ENCODE assay signal across 1 cellular context in genomic region chr6:158762787-158763439, GRCh38.
A peak's percentile ranks its signal among the peaks of the same experiment; 100 is the strongest.
TF ChIP-seq lines count a peak whose summit lies in the region.

No MANE protein-coding gene starts in this region.

TF ChIP-seq in K562, 482 proteins besides CTCF, POLR2A, EP300 and RAD21 (continued from another document):
- TF ChIP-seq, protein P1, sequence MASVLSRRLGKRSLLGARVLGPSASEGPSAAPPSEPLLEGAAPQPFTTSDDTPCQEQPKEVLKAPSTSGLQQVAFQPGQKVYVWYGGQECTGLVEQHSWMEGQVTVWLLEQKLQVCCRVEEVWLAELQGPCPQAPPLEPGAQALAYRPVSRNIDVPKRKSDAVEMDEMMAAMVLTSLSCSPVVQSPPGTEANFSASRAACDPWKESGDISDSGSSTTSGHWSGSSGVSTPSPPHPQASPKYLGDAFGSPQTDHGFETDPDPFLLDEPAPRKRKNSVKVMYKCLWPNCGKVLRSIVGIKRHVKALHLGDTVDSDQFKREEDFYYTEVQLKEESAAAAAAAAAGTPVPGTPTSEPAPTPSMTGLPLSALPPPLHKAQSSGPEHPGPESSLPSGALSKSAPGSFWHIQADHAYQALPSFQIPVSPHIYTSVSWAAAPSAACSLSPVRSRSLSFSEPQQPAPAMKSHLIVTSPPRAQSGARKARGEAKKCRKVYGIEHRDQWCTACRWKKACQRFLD (CRISPR knock-in tag; IDR thresholded peaks at IDR 0.05) = peak; percentile 68; the same call in 1 of the 2 replicates
- TF ChIP-seq, protein P2, sequence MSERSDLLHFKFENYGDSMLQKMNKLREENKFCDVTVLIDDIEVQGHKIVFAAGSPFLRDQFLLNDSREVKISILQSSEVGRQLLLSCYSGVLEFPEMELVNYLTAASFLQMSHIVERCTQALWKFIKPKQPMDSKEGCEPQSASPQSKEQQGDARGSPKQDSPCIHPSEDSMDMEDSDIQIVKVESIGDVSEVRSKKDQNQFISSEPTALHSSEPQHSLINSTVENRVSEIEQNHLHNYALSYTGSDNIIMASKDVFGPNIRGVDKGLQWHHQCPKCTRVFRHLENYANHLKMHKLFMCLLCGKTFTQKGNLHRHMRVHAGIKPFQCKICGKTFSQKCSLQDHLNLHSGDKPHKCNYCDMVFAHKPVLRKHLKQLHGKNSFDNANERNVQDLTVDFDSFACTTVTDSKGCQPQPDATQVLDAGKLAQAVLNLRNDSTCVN (CRISPR knock-in tag; IDR thresholded peaks at IDR 0.05) = no peak
- no peak for TF ChIP-seq THAP7 (CRISPR knock-in tag; IDR thresholded peaks at IDR 0.05)
- TF ChIP-seq NRF1 (conservative IDR thresholded peaks at IDR 0.05 in 1 of 2, IDR thresholded peaks at IDR 0.05 in 1 of 2) = peak; percentile 20; a peak in 1 of 4 replicates
- no peak for TF ChIP-seq PCBP1 (IDR thresholded peaks at IDR 0.05; ENCODE audit: low read depth, low read length, poor library complexity, severe bottlenecking)
- TF ChIP-seq KDM5B (IDR thresholded peaks at IDR 0.05; ENCODE audit: insufficient replicate concordance, low read depth, low read length) = no peak
- no peak for TF ChIP-seq RBM22 (IDR thresholded peaks at IDR 0.05; ENCODE audit: low read depth, low read length, poor library complexity, severe bottlenecking)
- TF ChIP-seq ILK (tag; IDR thresholded peaks at IDR 0.05; ENCODE audit: borderline replicate concordance, low read depth) = no peak
- TF ChIP-seq ARNT (IDR thresholded peaks at IDR 0.05) = peak; percentile 39 to 56; a peak in 2 of 4 replicates
- TF ChIP-seq ZNF23 (CRISPR knock-in tag; IDR thresholded peaks at IDR 0.05) = no peak
- TF ChIP-seq ZNF785 (CRISPR knock-in tag; IDR thresholded peaks at IDR 0.05) = no peak
- no peak for TF ChIP-seq CGGBP1 (CRISPR knock-in tag; IDR thresholded peaks at IDR 0.05)
- TF ChIP-seq REST (CRISPR knock-in tag; IDR thresholded peaks at IDR 0.05; ENCODE audit: low read depth) = no peak
- no peak for TF ChIP-seq ZNF408 (CRISPR knock-in tag; IDR thresholded peaks at IDR 0.05; ENCODE audit: low read depth)
- TF ChIP-seq ZNF354B (CRISPR knock-in tag; IDR thresholded peaks at IDR 0.05) = peak; percentile 28; the same call in 1 of the 2 replicates
- TF ChIP-seq ZBTB9 (CRISPR knock-in tag; IDR thresholded peaks at IDR 0.05) = peak; percentile 90
- TF ChIP-seq, protein P3, sequence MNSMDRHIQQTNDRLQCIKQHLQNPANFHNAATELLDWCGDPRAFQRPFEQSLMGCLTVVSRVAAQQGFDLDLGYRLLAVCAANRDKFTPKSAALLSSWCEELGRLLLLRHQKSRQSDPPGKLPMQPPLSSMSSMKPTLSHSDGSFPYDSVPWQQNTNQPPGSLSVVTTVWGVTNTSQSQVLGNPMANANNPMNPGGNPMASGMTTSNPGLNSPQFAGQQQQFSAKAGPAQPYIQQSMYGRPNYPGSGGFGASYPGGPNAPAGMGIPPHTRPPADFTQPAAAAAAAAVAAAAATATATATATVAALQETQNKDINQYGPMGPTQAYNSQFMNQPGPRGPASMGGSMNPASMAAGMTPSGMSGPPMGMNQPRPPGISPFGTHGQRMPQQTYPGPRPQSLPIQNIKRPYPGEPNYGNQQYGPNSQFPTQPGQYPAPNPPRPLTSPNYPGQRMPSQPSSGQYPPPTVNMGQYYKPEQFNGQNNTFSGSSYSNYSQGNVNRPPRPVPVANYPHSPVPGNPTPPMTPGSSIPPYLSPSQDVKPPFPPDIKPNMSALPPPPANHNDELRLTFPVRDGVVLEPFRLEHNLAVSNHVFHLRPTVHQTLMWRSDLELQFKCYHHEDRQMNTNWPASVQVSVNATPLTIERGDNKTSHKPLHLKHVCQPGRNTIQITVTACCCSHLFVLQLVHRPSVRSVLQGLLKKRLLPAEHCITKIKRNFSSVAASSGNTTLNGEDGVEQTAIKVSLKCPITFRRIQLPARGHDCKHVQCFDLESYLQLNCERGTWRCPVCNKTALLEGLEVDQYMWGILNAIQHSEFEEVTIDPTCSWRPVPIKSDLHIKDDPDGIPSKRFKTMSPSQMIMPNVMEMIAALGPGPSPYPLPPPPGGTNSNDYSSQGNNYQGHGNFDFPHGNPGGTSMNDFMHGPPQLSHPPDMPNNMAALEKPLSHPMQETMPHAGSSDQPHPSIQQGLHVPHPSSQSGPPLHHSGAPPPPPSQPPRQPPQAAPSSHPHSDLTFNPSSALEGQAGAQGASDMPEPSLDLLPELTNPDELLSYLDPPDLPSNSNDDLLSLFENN (IDR thresholded peaks at IDR 0.05; ENCODE audit: low read depth in 2 of 2, low read length in 2 of 2) = peak in 1 of 2 experiments; percentile 85; a peak in 1 of 4 replicates
- no peak for TF ChIP-seq SIRT6 (IDR thresholded peaks at IDR 0.05; ENCODE audit: low read depth, low read length)
- no peak; the same call in 1 of the 2 replicates for TF ChIP-seq ZNF311 (CRISPR knock-in tag; IDR thresholded peaks at IDR 0.05)
- TF ChIP-seq MEIS2 (IDR thresholded peaks at IDR 0.05; ENCODE audit: partially characterized antibody) = peak; percentile 34
- no peak; the same call in 1 of the 2 replicates for TF ChIP-seq ZNF134 (CRISPR knock-in tag; conservative IDR thresholded peaks at IDR 0.05)
- peak; percentile 94 for TF ChIP-seq MTA2 (IDR thresholded peaks at IDR 0.05; ENCODE audit: low read depth)
- TF ChIP-seq MLX (CRISPR knock-in tag; conservative IDR thresholded peaks at IDR 0.05) = 0 out of 4 replicates have a peak, but pooled peaks have one; percentile 51 to 76
- no peak for TF ChIP-seq TCF7L2 (IDR thresholded peaks at IDR 0.05; ENCODE audit: low read depth, low read length)
- no peak for TF ChIP-seq ESRRB (CRISPR knock-in tag; IDR thresholded peaks at IDR 0.05; ENCODE audit: borderline replicate concordance)
- TF ChIP-seq ARID2 (IDR thresholded peaks at IDR 0.05) = no peak
- TF ChIP-seq KDM1A (IDR thresholded peaks at IDR 0.05) = peak; percentile 79 to 92
- peak; percentile 89 for TF ChIP-seq ZEB2 (IDR thresholded peaks at IDR 0.05)
- TF ChIP-seq SMARCA5 (IDR thresholded peaks at IDR 0.05) = no peak
- TF ChIP-seq NR2C1 (IDR thresholded peaks at IDR 0.05) = peak; percentile 45; the same call in 1 of the 2 replicates
- TF ChIP-seq NR2C1 (tag; IDR thresholded peaks at IDR 0.05) = peak; percentile 56; the same call in 1 of the 2 replicates
- no peak for TF ChIP-seq RFX5 (IDR thresholded peaks at IDR 0.05; ENCODE audit: low read depth, low read length)
- TF ChIP-seq PHB2 (IDR thresholded peaks at IDR 0.05; ENCODE audit: low read depth) = peak; percentile 88
- TF ChIP-seq RBM15 (IDR thresholded peaks at IDR 0.05; ENCODE audit: insufficient read depth, low read length) = no peak
- TF ChIP-seq, protein P4, sequence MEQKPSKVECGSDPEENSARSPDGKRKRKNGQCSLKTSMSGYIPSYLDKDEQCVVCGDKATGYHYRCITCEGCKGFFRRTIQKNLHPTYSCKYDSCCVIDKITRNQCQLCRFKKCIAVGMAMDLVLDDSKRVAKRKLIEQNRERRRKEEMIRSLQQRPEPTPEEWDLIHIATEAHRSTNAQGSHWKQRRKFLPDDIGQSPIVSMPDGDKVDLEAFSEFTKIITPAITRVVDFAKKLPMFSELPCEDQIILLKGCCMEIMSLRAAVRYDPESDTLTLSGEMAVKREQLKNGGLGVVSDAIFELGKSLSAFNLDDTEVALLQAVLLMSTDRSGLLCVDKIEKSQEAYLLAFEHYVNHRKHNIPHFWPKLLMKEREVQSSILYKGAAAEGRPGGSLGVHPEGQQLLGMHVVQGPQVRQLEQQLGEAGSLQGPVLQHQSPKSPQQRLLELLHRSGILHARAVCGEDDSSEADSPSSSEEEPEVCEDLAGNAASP (IDR thresholded peaks at IDR 0.05) = no peak
- TF ChIP-seq TRIM25 (IDR thresholded peaks at IDR 0.05; ENCODE audit: borderline replicate concordance) = no peak
- TF ChIP-seq CLOCK (CRISPR knock-in tag; IDR thresholded peaks at IDR 0.05; ENCODE audit: borderline replicate concordance) = 0 out of 2 replicates have a peak, but pooled peaks have one; percentile 76
- no peak for TF ChIP-seq ZNF347 (CRISPR knock-in tag; IDR thresholded peaks at IDR 0.05; ENCODE audit: low read depth)
